Comparison of ENCODE assay signal across 11 cellular contexts in the genomic region with DNA sequence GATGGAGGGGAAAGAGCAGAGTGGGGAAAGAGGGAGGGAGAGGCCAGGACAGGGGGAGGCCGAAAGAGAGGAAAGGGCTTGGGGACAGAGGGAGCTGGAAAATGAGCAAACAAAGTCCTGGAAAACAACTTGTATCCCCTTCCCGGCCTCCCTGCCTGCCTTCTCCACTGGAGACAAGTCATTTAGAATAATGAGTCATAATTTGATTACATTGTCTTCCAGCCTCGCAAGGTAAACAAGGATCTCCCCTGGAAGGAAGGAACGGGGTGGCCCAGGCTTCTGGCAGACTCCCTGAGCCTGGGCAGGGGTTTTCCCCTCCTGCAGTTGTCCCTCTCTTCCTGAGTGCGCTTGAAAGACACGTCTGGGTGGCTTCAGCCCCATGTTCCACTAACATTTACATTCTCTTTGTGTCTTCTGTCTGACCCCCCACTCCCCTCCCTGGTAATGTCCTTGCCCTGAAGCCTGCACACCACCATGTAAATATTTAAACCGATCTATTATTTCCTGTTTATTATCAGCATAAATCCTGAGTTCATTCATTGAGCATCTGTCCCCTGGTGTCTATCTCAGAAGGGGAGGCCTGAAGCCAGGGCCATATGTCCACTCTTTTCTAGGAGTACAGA. TPM values are rescaled to one million over a fixed set of nuclear protein-coding genes. Genes with fewer than 3 reads are reported as not detected.
A peak's percentile ranks its signal among the peaks of the same experiment; 100 is the strongest.
DNase-seq lines count a peak whose midpoint lies in the region; ATAC-seq and TF ChIP-seq lines count a peak whose summit lies in the region.
"Had no signal": no experiment of that assay in that cellular context is flagged by ENCODE, and none has a peak within 500 bp of the region (broad histone marks: within the 10 kb centered on the region; RNA-seq: fewer than 3 reads in every experiment).

No MANE protein-coding gene starts in this region.

- peak overlapping the region; percentile 17 for H3K4me3 Mint-ChIP-seq in memory B cell
- H3K4me3 Mint-ChIP-seq in activated CD4-positive, alpha-beta T cell treated with anti-CD3 and anti-CD28 coated beads, Interleukin-2, amount 10 ng/mL, durations not matched to agents 24 days and 14 days = no peak overlapping the region
- H3K4me3 Mint-ChIP-seq: CD4-positive, alpha-beta T cell had no signal

- POLR2A ChIA-PET in AG04450 (lab: Yijun Ruan, JAX) = no interaction called here

- H3K4me3 ChIP-seq in AG04450 (ENCODE audit: low read depth, low read length) (no peak overlapping the region), sigmoid colon (no peak overlapping the region)
- H3K4me3 ChIP-seq: tibial nerve had no signal

- H3K36me3 Mint-ChIP-seq in memory B cell = no peaks in the 10 kb centered on the region
- no peaks in the 10 kb centered on the region for H3K36me3 Mint-ChIP-seq in activated CD4-positive, alpha-beta T cell treated with anti-CD3 and anti-CD28 coated beads, Interleukin-2, amount 10 ng/mL, durations not matched to agents 24 days and 14 days (ENCODE audit: low read depth)

- no peak for TF ChIP-seq POLR2A in sigmoid colon (IDR thresholded peaks at IDR 0.05)

- H3K27ac Mint-ChIP-seq in memory B cell = no peak overlapping the region
- H3K27ac Mint-ChIP-seq in activated CD4-positive, alpha-beta T cell treated with anti-CD3 and anti-CD28 coated beads, Interleukin-2, amount 10 ng/mL, durations not matched to agents 24 days and 14 days = no peak overlapping the region
- H3K27ac Mint-ChIP-seq: CD4-positive, alpha-beta T cell had no signal

- TF ChIP-seq EP300 in Ishikawa (IDR thresholded peaks at IDR 0.05; ENCODE audit: borderline replicate concordance) = no peak
- no peak for TF ChIP-seq EP300 in sigmoid colon (IDR thresholded peaks at IDR 0.05)

- H3K9me3 Mint-ChIP-seq in memory B cell = no peaks in the 10 kb centered on the region
- H3K9me3 Mint-ChIP-seq in activated CD4-positive, alpha-beta T cell treated with anti-CD3 and anti-CD28 coated beads, Interleukin-2, amount 10 ng/mL, durations not matched to agents 24 days and 14 days = no peaks in the 10 kb centered on the region
- H3K9me3 Mint-ChIP-seq: CD4-positive, alpha-beta T cell had no signal

- no peaks in the 10 kb centered on the region for H3K9me3 ChIP-seq in AG04450 (ENCODE audit: control insufficient read depth, insufficient read depth, low read length)
- no peaks in the 10 kb centered on the region for H3K9me3 ChIP-seq in sigmoid colon
- H3K9me3 ChIP-seq: tibial nerve had no signal

- DNase-seq in AG04450 (ENCODE audit: low read depth, low spot score) = no peak
- peak; percentile 30 for DNase-seq in astrocyte of the hippocampus (ENCODE audit: low read depth, low spot score)
- no peak for DNase-seq in memory B cell (ENCODE audit: low spot score in 2 of 2)
- no peak for DNase-seq in sigmoid colon
- DNase-seq in stimulated activated CD8-positive, alpha-beta memory T cell treated with anti-CD3 and anti-CD28 coated beads, Interleukin-4, amount 100 ng/mL, for 48 hours = no peak
- DNase-seq in activated CD4-positive, alpha-beta T cell treated with anti-CD3 and anti-CD28 coated beads, Interleukin-2, amount 10 ng/mL, durations not matched to agents 24 days and 14 days = no peak
- DNase-seq: CD4-positive, alpha-beta T cell; erythroblast had no signal

- WGBS in sigmoid colon, 2 donors = 9 to 57% methylated on average over 7 of the region's 7 CpGs

- intact Hi-C loops in sigmoid colon (cut with DNase I) = loop anchor here (5.0 kb wide), 1 partner anchor 72 kb away; the partner anchor contains the start of gene GTPBP2
- intact Hi-C loops in activated CD4-positive, alpha-beta T cell treated with anti-CD3 and anti-CD28 coated beads, Interleukin-2, amount 10 ng/mL, durations not matched to agents 24 days and 14 days (cut with micrococcal nuclease) = no loop called here

- no peaks in the 10 kb centered on the region for H3K36me3 ChIP-seq in sigmoid colon
- H3K36me3 ChIP-seq: tibial nerve had no signal

- H3K4me1 ChIP-seq in sigmoid colon = peaks cover 0 to 18% (median 15%) of the 10 kb centered on the region in 4 donors

- H3K27ac ChIP-seq in AG04450 (ENCODE audit: low read depth, low read length) (peak overlapping the region; percentile 25), sigmoid colon (peak overlapping the region in 1 of 4 donors; percentile 18)

- peaks cover 2% of the 10 kb centered on the region for H3K27me3 Mint-ChIP-seq in memory B cell
- peaks cover 27% of the 10 kb centered on the region for H3K27me3 Mint-ChIP-seq in activated CD4-positive, alpha-beta T cell treated with anti-CD3 and anti-CD28 coated beads, Interleukin-2, amount 10 ng/mL, durations not matched to agents 24 days and 14 days

- H3K4me1 Mint-ChIP-seq in memory B cell = peaks cover 11% of the 10 kb centered on the region
- no peaks in the 10 kb centered on the region for H3K4me1 Mint-ChIP-seq in activated CD4-positive, alpha-beta T cell treated with anti-CD3 and anti-CD28 coated beads, Interleukin-2, amount 10 ng/mL, durations not matched to agents 24 days and 14 days

- no peak for TF ChIP-seq CTCF in AG04450 (IDR thresholded peaks at IDR 0.05; ENCODE audit: low read depth, low read length)
- no peak for TF ChIP-seq CTCF in sigmoid colon (IDR thresholded peaks at IDR 0.05)

- ATAC-seq in memory B cell (ENCODE audit: low read depth) (no peak), HG02623 (IDR thresholded peaks at IDR 0.05; ENCODE audit: unreplicated experiment) (no peak)

- TF ChIP-seq RAD21 in Ishikawa (IDR thresholded peaks at IDR 0.05; ENCODE audit: low read depth) = no peak

- CTCF ChIA-PET in AG04450 (lab: Charles Lee) = interaction anchor here (1.6 kb wide), 1 partner anchor 32 kb away, joined by 5 read pairs; no protein-coding TSS in a partner anchor

- H3K27me3 ChIP-seq in AG04450 (ENCODE audit: control insufficient read depth, insufficient read depth, low read length) (no peaks in the 10 kb centered on the region), sigmoid colon (no peaks in the 10 kb centered on the region)
- H3K27me3 ChIP-seq: tibial nerve had no signal

TF ChIP-seq in Ishikawa, 13 proteins besides CTCF, POLR2A, EP300 and RAD21:
- TF ChIP-seq ZBTB7A (IDR thresholded peaks at IDR 0.05; ENCODE audit: low read depth) (0 out of 2 replicates have a peak, but pooled peaks have one; percentile 36), TCF12 (IDR thresholded peaks at IDR 0.05; ENCODE audit: low read depth) (no peak)

RNA-seq across cellular contexts. Expression of gene MRPS18A, which starts 12.1 kb away (rescaled TPM):
- polyA plus RNA-seq in AG04450 (2011; rRNA removed) = 41.0 and 59.7 TPM in 2 replicates
- 43.1 and 62.5 TPM in 2 replicates for polyA minus RNA-seq in AG04450 (2011; rRNA and poly(A)+ RNA removed)
- 10 to 100 TPM; 28.8 to 43.9 (median 34.1) TPM for total RNA-seq in sigmoid colon
- 10 to 100 TPM; 72.1 to 93.2 (median 90.2) TPM for polyA plus RNA-seq in sigmoid colon
- 47.4 and 50.1 TPM in 2 replicates for total RNA-seq in activated CD4-positive, alpha-beta T cell treated with anti-CD3 and anti-CD28 coated beads, Interleukin-2, amount 10 ng/mL, durations not matched to agents 24 days and 14 days

RNA-seq across cellular contexts. Expression of gene RSPH9, which starts 54.8 kb away (rescaled TPM):
- polyA plus RNA-seq in AG04450 (2011; rRNA removed) (0.37 and 0.51 TPM in 2 replicates), sigmoid colon (under 1 TPM; 0.25 to 0.60 (median 0.46) TPM)
- 0.14 and 0.17 TPM in 2 replicates for polyA minus RNA-seq in AG04450 (2011; rRNA and poly(A)+ RNA removed)
- total RNA-seq in sigmoid colon = under 1 TPM in 3 of 4 donors, not detected in 1; under 0.01 to 0.68 (median 0.16) TPM
- not detected in 2 replicates for total RNA-seq in activated CD4-positive, alpha-beta T cell treated with anti-CD3 and anti-CD28 coated beads, Interleukin-2, amount 10 ng/mL, durations not matched to agents 24 days and 14 days
- total RNA-seq: CD4-positive, alpha-beta T cell had no signal
